17 cellular contexts compared by ENCODE assay signal in genomic region chr7:109696723-109697122, GRCh38.
DNase-seq lines count a peak whose midpoint lies in the region; ATAC-seq and TF ChIP-seq lines count a peak whose summit lies in the region.
"Had no signal": no experiment of that assay in that cellular context is flagged by ENCODE, and none has a peak within 500 bp of the region (broad histone marks: within the 10 kb centered on the region; RNA-seq: fewer than 3 reads in every experiment).

No MANE protein-coding gene starts in this region.

- no peak overlapping the region for H2AFZ ChIP-seq in PC-3 (ENCODE audit: low read length)
- H2AFZ ChIP-seq: GM23248 had no signal

- H3K4me1 ChIP-seq in HEK293 (ENCODE audit: control insufficient read depth, insufficient read depth, low read length) (no peaks in the 10 kb centered on the region), PC-3 (ENCODE audit: insufficient read depth, low read length) (no peaks in the 10 kb centered on the region), foreskin keratinocyte (peaks cover 3% of the 10 kb centered on the region)

- no peaks in the 10 kb centered on the region for H3K9me3 ChIP-seq in HEK293 (ENCODE audit: control insufficient read depth, insufficient read depth, low read depth, low read length)
- H3K9me3 ChIP-seq in PC-3 (ENCODE audit: low read length), result 0 out of 2 replicates have a peak, but pooled peaks cover 4% of the 10 kb centered on the region

- ATAC-seq in PC-3 (no peak), foreskin keratinocyte (no peak), HG03457 (IDR thresholded peaks at IDR 0.05; ENCODE audit: unreplicated experiment) (no peak)
- ATAC-seq: HCT116 had no signal

- no peak overlapping the region for H3K4me3 ChIP-seq in HEK293 (ENCODE audit: low read depth, low read length)
- no peak overlapping the region for H3K4me3 ChIP-seq in PC-3 (ENCODE audit: low read length)
- H3K4me3 ChIP-seq: GM23248 had no signal

- POLR2A ChIA-PET in HEK293 (lab: Yijun Ruan, JAX), result no interaction called here
- POLR2A ChIA-PET in PC-3 (lab: Charles Lee; ENCODE audit: unreplicated experiment), result no interaction called here

- H3K9ac ChIP-seq in PC-3 (ENCODE audit: low read length), result no peak overlapping the region
- H3K9ac ChIP-seq: GM23248 had no signal

- H3F3A ChIP-seq in PC-3 (ENCODE audit: low read length, unreplicated experiment), result no peaks in the 10 kb centered on the region

- H3K4me2 ChIP-seq in PC-3 (ENCODE audit: low read length), result no peak overlapping the region

- CTCF ChIA-PET in HEK293 (lab: Yijun Ruan, JAX), result no interaction called here
- CTCF ChIA-PET in PC-3 (lab: Charles Lee), result no interaction called here

- no peak for TF ChIP-seq CTCF in 22Rv1 (IDR thresholded peaks at IDR 0.05)
- no peak for TF ChIP-seq CTCF in HEK293 (tag by site-specific recombination; IDR thresholded peaks at IDR 0.05)
- TF ChIP-seq CTCF in PC-3 (conservative IDR thresholded peaks at IDR 0.05; ENCODE audit: low read depth, low read length), result no peak
- no peak for TF ChIP-seq CTCF in foreskin keratinocyte (conservative IDR thresholded peaks at IDR 0.05)

- intact Hi-C loops in PC-3 (cut with micrococcal nuclease), result no loop called here

- H3K27ac ChIP-seq in 22Rv1 (peak overlapping the region; percentile 6), HEK293 (ENCODE audit: extremely low read depth, low read depth, low read length) (no peak overlapping the region), PC-3 (ENCODE audit: low read length) (no peak overlapping the region), foreskin keratinocyte (no peak overlapping the region)
- H3K27ac ChIP-seq: GM23248 had no signal

- H4K20me1 ChIP-seq in PC-3 (ENCODE audit: low read length), result no peaks in the 10 kb centered on the region

- no peaks in the 10 kb centered on the region for H3K9me2 ChIP-seq in PC-3 (replicated peaks; ENCODE audit: low read length)

- peak; percentile 6 for DNase-seq in PC-3
- peak; percentile 8 to 33 for DNase-seq in foreskin keratinocyte
- no peak for DNase-seq in NCI-H1092 (lab: John Stamatoyannopoulos, UW)
- DNase-seq in stimulated activated naive CD4-positive, alpha-beta T cell treated with Interleukin-2 at 50 U/mL for 16 hours (lab: John Stamatoyannopoulos, UW), result no peak
- DNase-seq: C1 segment of cervical spinal cord; Calu3; CD4-positive, alpha-beta memory T cell; COR-L47; DMS53; DMS79 treated with DMSO at 0.1 percent for 48 hours; GM23248; H9; HFFc6 had no signal

- H3K36me3 ChIP-seq in HEK293 (ENCODE audit: control insufficient read depth in 2 of 2, insufficient read depth in 1 of 2, low read length in 2 of 2), result no peaks in the 10 kb centered on the region
- no peaks in the 10 kb centered on the region for H3K36me3 ChIP-seq in PC-3 (ENCODE audit: low read depth, low read length)

- no peaks in the 10 kb centered on the region for H3K27me3 ChIP-seq in PC-3 (ENCODE audit: low read length)
- no peaks in the 10 kb centered on the region for H3K27me3 ChIP-seq in foreskin keratinocyte

- H3K79me2 ChIP-seq in PC-3 (ENCODE audit: low read length), result no peaks in the 10 kb centered on the region

- BruUV-seq in PC-3 (replicated peaks; lab: Mats Ljungman, UMichigan), result no TSS peak

TF ChIP-seq in HEK293, 187 proteins besides CTCF, POLR2A, EP300 and RAD21:
- TF ChIP-seq KLF7 (tag by site-specific recombination; IDR thresholded peaks at IDR 0.05; ENCODE audit: borderline replicate concordance), result no peak
- TF ChIP-seq HOXD13 (CRISPR knock-in tag; IDR thresholded peaks at IDR 0.05; ENCODE audit: borderline replicate concordance), result 0 out of 2 replicates have a peak, but pooled peaks have one; percentile 54
- TF ChIP-seq ZNF398 (tag by site-specific recombination; IDR thresholded peaks at IDR 0.05), result no peak

Comparison
In these comparisons a context has a peak if more than half of its experiments do, and no peak if none do; other contexts are left out.
1. DNase-seq: peak in PC-3 (single experiment) and foreskin keratinocyte (2 of 2); none in NCI-H1092 (single experiment) and stimulated activated naive CD4-positive, alpha-beta T cell treated with Interleukin-2 at 50 U/mL for 16 hours (single experiment).